31 cellular contexts compared by ENCODE assay signal in the genomic region with DNA sequence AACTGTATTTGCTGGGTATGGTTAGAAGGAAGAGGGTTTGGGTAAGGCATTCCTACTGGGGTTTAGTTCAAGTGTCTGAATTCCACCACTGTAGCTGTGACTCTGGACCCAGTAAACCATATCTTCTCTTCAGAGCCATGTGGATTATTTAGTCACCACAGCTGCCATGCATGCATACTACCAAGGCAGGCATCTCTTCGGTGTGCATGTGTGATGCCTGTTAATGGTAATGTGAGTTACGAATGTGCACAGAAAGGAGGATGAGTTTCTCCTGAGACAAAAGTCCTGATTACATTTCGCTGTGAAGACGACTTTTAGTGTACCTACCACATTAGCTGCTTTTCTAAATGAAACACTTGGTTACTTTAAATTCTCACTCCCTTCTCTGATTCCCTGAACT. TPM values are rescaled to one million over a fixed set of nuclear protein-coding genes. Genes with fewer than 3 reads are reported as not detected.
A peak's percentile ranks its signal among the peaks of the same experiment; 100 is the strongest.
DNase-seq lines count a peak whose midpoint lies in the region; ATAC-seq and TF ChIP-seq lines count a peak whose summit lies in the region.
"Had no signal": no experiment of that assay in that cellular context is flagged by ENCODE, and none has a peak within 500 bp of the region (broad histone marks: within the 10 kb centered on the region; RNA-seq: fewer than 3 reads in every experiment).

No MANE protein-coding gene starts in this region.

- no peak overlapping the region for H2BK12ac ChIP-seq in H9 (ENCODE audit: insufficient read length, low read depth, low read length)

- H3K4ac ChIP-seq in H9 (ENCODE audit: low read depth, low read length), result no peak overlapping the region

- H3K27me3 ChIP-seq in BE2C (no peaks in the 10 kb centered on the region), H9 (ENCODE audit: insufficient read depth, low read length) (no peaks in the 10 kb centered on the region), stomach (no peaks in the 10 kb centered on the region)
- H3K27me3 ChIP-seq: foreskin keratinocyte, heart left ventricle, uterus had no signal

- peaks cover 1 to 4% (median 3%) of the 10 kb centered on the region in 3 experiments; a peak in 3 of 7 replicates for H3K36me3 Mint-ChIP-seq in H9 (ENCODE audit: insufficient read depth in 1 of 3, low read depth in 3 of 3)
- H3K36me3 Mint-ChIP-seq: activated naive CD4-positive, alpha-beta T cell treated with anti-CD3 and anti-CD28 coated beads, Interleukin-2, amount 50 U/mL, for 72 hours had no signal

- no peaks in the 10 kb centered on the region for H3K9me3 Mint-ChIP-seq in H9
- H3K9me3 Mint-ChIP-seq: activated CD4-positive, alpha-beta memory T cell treated with anti-CD3 and anti-CD28 coated beads, Interleukin-2, amount 10 ng/mL, durations not matched to agents 7 days and 5 days; activated naive CD4-positive, alpha-beta T cell treated with anti-CD3 and anti-CD28 coated beads, Interleukin-2, amount 50 U/mL, for 72 hours; activated T-helper 2 cell treated with anti-CD3 and anti-CD28 coated beads, Interferon-gamma antibody, Interleukin-2, Interleukin-4, amounts not matched to agents 10 μg/mL and 5 μg/mL and 100 μg/mL, durations not matched to agents 14 hours and 24 hours and 36 hours; CD4-positive, alpha-beta T cell; endodermal cell had no signal

- H4K8ac ChIP-seq in H9 (replicated peaks; ENCODE audit: insufficient read length, low read depth, low read length), result no peak overlapping the region

- H3K27ac Mint-ChIP-seq in H9, result peak overlapping the region; percentile 17 to 80 (median 51); a peak in 3 of 7 replicates
- H3K27ac Mint-ChIP-seq: activated CD4-positive, alpha-beta memory T cell treated with anti-CD3 and anti-CD28 coated beads, Interleukin-2, amount 10 ng/mL, durations not matched to agents 7 days and 5 days; activated naive CD4-positive, alpha-beta T cell treated with anti-CD3 and anti-CD28 coated beads, Interleukin-2, amount 50 U/mL, for 72 hours; activated T-helper 2 cell treated with anti-CD3 and anti-CD28 coated beads, Interferon-gamma antibody, Interleukin-2, Interleukin-4, amounts not matched to agents 10 μg/mL and 5 μg/mL and 100 μg/mL, durations not matched to agents 14 hours and 24 hours and 36 hours; CD4-positive, alpha-beta T cell; endodermal cell had no signal

- intact Hi-C loops in stomach (cut with DNase I; ENCODE audit: low total_unique reads), result no loop called here

- H3K27me3 Mint-ChIP-seq in H9 (ENCODE audit: low read depth), result no peaks in the 10 kb centered on the region
- H3K27me3 Mint-ChIP-seq: activated CD4-positive, alpha-beta memory T cell treated with anti-CD3 and anti-CD28 coated beads, Interleukin-2, amount 10 ng/mL, durations not matched to agents 7 days and 5 days; CD4-positive, alpha-beta T cell had no signal

- H3T11ph ChIP-seq in H9 (ENCODE audit: low read length), result no peak overlapping the region

- peaks cover 2% of the 10 kb centered on the region for H3K23me2 ChIP-seq in H9 (ENCODE audit: insufficient read length, low read depth, low read length, poor library complexity, severe bottlenecking)

- H3K36me3 ChIP-seq in BE2C (peaks cover 8% of the 10 kb centered on the region), stomach (no peaks in the 10 kb centered on the region)
- H3K36me3 ChIP-seq: prostate gland, thoracic aorta, uterus had no signal

- H3K9ac ChIP-seq in H9 (ENCODE audit: extremely low read depth, insufficient read length, low read length), result no peak overlapping the region

- peaks cover 80 to 87% of the 10 kb centered on the region in 2 experiments for H3K4me1 Mint-ChIP-seq in H9

- no peaks in the 10 kb centered on the region for H3K79me2 ChIP-seq in H9 (ENCODE audit: insufficient read depth, low read length)

- H2AK5ac ChIP-seq in H9 (ENCODE audit: insufficient read length, low read length), result no peak overlapping the region

- H3K18ac ChIP-seq in H9 (ENCODE audit: insufficient read length, low read depth, low read length), result no peak overlapping the region

- H2BK15ac ChIP-seq in H9 (ENCODE audit: low read depth, low read length), result no peak overlapping the region

- H4K5ac ChIP-seq in H9 (ENCODE audit: insufficient read length, low read depth, low read length), result no peak overlapping the region

- no peak overlapping the region for H2BK5ac ChIP-seq in H9 (ENCODE audit: insufficient read length, low read length)

- no peak overlapping the region for H2BK20ac ChIP-seq in H9 (ENCODE audit: low read depth, low read length, poor library complexity, severe bottlenecking)

- H3K14ac ChIP-seq in H9 (ENCODE audit: insufficient read depth, low read length), result no peak overlapping the region

- H3K79me1 ChIP-seq in H9 (ENCODE audit: insufficient read depth, low read depth, low read length, poor library complexity, severe bottlenecking), result no peaks in the 10 kb centered on the region

- H3K4me3 Mint-ChIP-seq in H9, result no peak overlapping the region
- H3K4me3 Mint-ChIP-seq: activated CD4-positive, alpha-beta memory T cell treated with anti-CD3 and anti-CD28 coated beads, Interleukin-2, amount 10 ng/mL, durations not matched to agents 7 days and 5 days; CD4-positive, alpha-beta T cell; endodermal cell had no signal

- no peak overlapping the region for H3K4me3 ChIP-seq in BE2C (ENCODE audit: low read depth, low read length)
- no peak overlapping the region for H3K4me3 ChIP-seq in stomach
- H3K4me3 ChIP-seq: heart left ventricle, prostate gland, thoracic aorta, uterus had no signal

- no peak overlapping the region for H3K4me2 ChIP-seq in H9 (ENCODE audit: insufficient read depth, insufficient read length, low read length)

- H3K9me3 ChIP-seq in BE2C, result no peaks in the 10 kb centered on the region
- H3K9me3 ChIP-seq in H9 (ENCODE audit: control insufficient read depth, low read depth, low read length), result no peaks in the 10 kb centered on the region
- H3K9me3 ChIP-seq in stomach, result no peaks in the 10 kb centered on the region
- H3K9me3 ChIP-seq: heart left ventricle, prostate gland, thoracic aorta, uterus had no signal

- no peak overlapping the region for H3K23ac ChIP-seq in H9 (ENCODE audit: insufficient read length, low read depth, low read length)

- H4K20me1 ChIP-seq in H9 (ENCODE audit: control insufficient read depth, insufficient read depth, insufficient read length), result no peaks in the 10 kb centered on the region

- WGBS in H9 (ENCODE audit: extremely low coverage, insufficient read length, low lambda C conversion rate), result no CpG with 5 or more reads among the region's 4 CpGs
- 93 to 98% (median 97%) methylated on average over 4 of the region's 4 CpGs for WGBS in stomach, 5 donors

- no peak overlapping the region for H4K91ac ChIP-seq in H9 (ENCODE audit: insufficient read length, low read depth, low read length)

- H3K27ac ChIP-seq in H9 (ENCODE audit: insufficient read length, low read depth, low read length) (no peak overlapping the region), stomach (no peak overlapping the region)
- H3K27ac ChIP-seq: foreskin keratinocyte, heart left ventricle, prostate gland, thoracic aorta, uterus had no signal

- H3K4me1 ChIP-seq in BE2C, result peaks cover 11% of the 10 kb centered on the region
- peaks cover 8% of the 10 kb centered on the region; the same call in 1 of the 2 replicates for H3K4me1 ChIP-seq in H9 (ENCODE audit: insufficient read depth, low read length)
- peaks cover 0 to 83% (median 47%) of the 10 kb centered on the region in 4 donors for H3K4me1 ChIP-seq in stomach
- H3K4me1 ChIP-seq: uterus had no signal

- TF ChIP-seq EP300 in stomach (IDR thresholded peaks at IDR 0.05), result no peak

- no peak overlapping the region for H2BK120ac ChIP-seq in H9 (ENCODE audit: low read depth, low read length, poor library complexity, severe bottlenecking)

- DNase-seq in BE2C (peak; percentile 25), H9 (no peak), RKO (ENCODE audit: low spot score) (peak; percentile 36), medulla oblongata (ENCODE audit: extremely low spot score) (peak; percentile 2), stomach (no peak), T-helper 2 cell (no peak), NCI-H1436 (lab: John Stamatoyannopoulos, UW) (no peak)
- DNase-seq: activated CD4-positive, alpha-beta memory T cell treated with anti-CD3 and anti-CD28 coated beads, Interleukin-2, amount 10 ng/mL, durations not matched to agents 7 days and 5 days; activated CD4-positive, CD25-positive, alpha-beta regulatory T cell treated with anti-CD3 and anti-CD28 coated beads, Interleukin-2, amount 50 U/mL, for 72 hours; anterior cingulate cortex; caudate nucleus; CD4-positive, alpha-beta T cell; cortex of kidney; endodermal cell; foreskin keratinocyte; heart left ventricle; Karpas-422; NCI-H1092; NCI-H1930; NCI-H526; SIG-M5; stimulated activated naive CD8-positive, alpha-beta T cell treated with anti-CD3 and anti-CD28 coated beads, Interleukin-15, Interleukin-2, amounts not matched to agents 100 U/mL and 50 U/mL, for 24 hours; uterus had no signal

- H3K56ac ChIP-seq in H9 (ENCODE audit: insufficient read length, low read depth, low read length), result no peak overlapping the region

- TF ChIP-seq CTCF in BE2C (IDR thresholded peaks at IDR 0.05; ENCODE audit: low read depth, low read length), result no peak
- TF ChIP-seq CTCF in H9 (conservative IDR thresholded peaks at IDR 0.05), result no peak
- TF ChIP-seq CTCF in stomach (IDR thresholded peaks at IDR 0.05), result no peak

- H2AFZ ChIP-seq in H9 (ENCODE audit: low read length), result no peak overlapping the region

- ATAC-seq in GM21515 (IDR thresholded peaks at IDR 0.05; ENCODE audit: unreplicated experiment), result no peak
- ATAC-seq: activated naive CD4-positive, alpha-beta T cell treated with anti-CD3 and anti-CD28 coated beads, Interleukin-2, amount 50 U/mL, for 72 hours; esophagus mucosa; foreskin keratinocyte; HCT116; Panc1; stimulated activated naive CD8-positive, alpha-beta T cell treated with anti-CD3 and anti-CD28 coated beads, Interleukin-15, Interleukin-2, amounts not matched to agents 100 U/mL and 50 U/mL, for 24 hours had no signal

- no peak for TF ChIP-seq POLR2A in stomach (IDR thresholded peaks at IDR 0.05)

RNA-seq across cellular contexts. Expression of gene PBX3, which starts 9.3 kb away (rescaled TPM):
- 37.1 TPM for polyA plus RNA-seq in BE2C (2012; ENCODE audit: insufficient read depth, insufficient read length, low read depth)
- total RNA-seq in H9 (2021) (44.6 and 46.0 TPM in 2 replicates), stomach (10 to 100 TPM; 12.7 to 59.1 (median 25.5) TPM)
- polyA plus RNA-seq in stomach, result 10 to 100 TPM in 2 of 3 donors, 1 to 10 TPM in 1; 9.3 to 15.4 (median 14.6) TPM

RNA-seq across cellular contexts. Expression of gene MAPKAP1, which starts 49.5 kb away (rescaled TPM):
- polyA plus RNA-seq in BE2C (2012; ENCODE audit: insufficient read depth, insufficient read length, low read depth), result 91.0 TPM
- 86.4 and 97.0 TPM in 2 replicates for total RNA-seq in H9 (2021)
- total RNA-seq in stomach, result 100 to 1,000 TPM in 3 of 5 donors, 10 to 100 TPM in 2; 32.7 to 212 (median 114) TPM
- polyA plus RNA-seq in stomach, result 10 to 100 TPM; 52.8 to 92.7 (median 63.0) TPM

Comparison
In these comparisons a context has a peak if more than half of its experiments do, and no peak if none do; other contexts are left out.
1. DNase-seq: peak in BE2C (single experiment), RKO (single experiment) and medulla oblongata (single experiment); none in H9 (single experiment), stomach (single experiment), T-helper 2 cell (0 of 5) and NCI-H1436 (single experiment).